In the genomic region with DNA sequence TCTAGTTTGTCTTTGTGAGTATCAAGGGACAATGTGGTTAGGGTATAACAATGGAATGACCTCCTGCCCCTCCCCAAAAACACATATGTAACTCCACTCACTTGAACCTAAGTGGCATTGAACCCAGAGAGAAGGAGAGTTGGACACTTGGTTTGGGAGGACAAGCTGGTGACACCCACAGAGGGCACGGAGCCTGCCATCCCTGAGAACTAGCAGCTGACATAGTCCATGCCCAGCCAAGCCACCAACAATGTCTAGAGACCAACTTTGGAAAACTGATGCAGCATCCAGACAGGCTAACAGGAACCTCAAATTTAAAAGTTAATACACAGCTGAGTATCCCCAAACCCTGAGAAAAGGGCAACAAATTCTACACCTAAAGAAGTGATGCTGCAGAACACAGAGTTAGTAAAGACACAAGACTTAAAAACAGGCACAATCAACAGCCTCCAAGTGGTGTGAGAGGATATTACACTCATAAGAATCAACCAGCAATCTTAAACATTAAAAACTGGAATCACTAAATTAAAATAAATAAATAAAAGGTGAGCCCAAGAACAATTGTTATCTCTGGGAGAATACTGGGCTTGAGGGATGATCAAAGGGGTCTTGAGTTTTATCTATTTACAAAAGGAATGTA, we compare ENCODE assay signal across 1 cellular context.
TF ChIP-seq lines count a peak whose summit lies in the region.

No MANE protein-coding gene starts in this region.

TF ChIP-seq in IMR-90, 13 proteins besides CTCF, POLR2A, EP300 and RAD21 (continued from another document):
- TF ChIP-seq, protein P1, sequence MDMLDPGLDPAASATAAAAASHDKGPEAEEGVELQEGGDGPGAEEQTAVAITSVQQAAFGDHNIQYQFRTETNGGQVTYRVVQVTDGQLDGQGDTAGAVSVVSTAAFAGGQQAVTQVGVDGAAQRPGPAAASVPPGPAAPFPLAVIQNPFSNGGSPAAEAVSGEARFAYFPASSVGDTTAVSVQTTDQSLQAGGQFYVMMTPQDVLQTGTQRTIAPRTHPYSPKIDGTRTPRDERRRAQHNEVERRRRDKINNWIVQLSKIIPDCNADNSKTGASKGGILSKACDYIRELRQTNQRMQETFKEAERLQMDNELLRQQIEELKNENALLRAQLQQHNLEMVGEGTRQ (IDR thresholded peaks at IDR 0.05; ENCODE audit: low read depth, low read length) = no peak
